20 cellular contexts compared by ENCODE assay signal in genomic region chr13:81377926-81378325, GRCh38.
"Had no signal": no experiment of that assay in that cellular context is flagged by ENCODE, and none has a peak within 500 bp of the region (broad histone marks: within the 10 kb centered on the region; RNA-seq: fewer than 3 reads in every experiment).

No MANE protein-coding gene starts in this region.

- H3K36me3 ChIP-seq: colonic mucosa, esophagus squamous epithelium, gastroesophageal sphincter, neutrophil, right atrium auricular region, sigmoid colon, stomach, thoracic aorta, transverse colon had no signal

- DNase-seq: colonic mucosa; dermis blood vessel endothelial cell; esophagus squamous epithelium; foreskin fibroblast; glutamatergic neuron; islet precursor cell; mammary epithelial cell; naive thymus-derived CD8-positive, alpha-beta T cell; psoas muscle; sigmoid colon; small intestine; stimulated activated CD4-positive, alpha-beta T cell treated with anti-CD3 and anti-CD28 coated beads, Interleukin-12 subunit alpha, Interleukin-12 subunit beta, amount 100 ng/mL, for 4 hours; stimulated activated naive CD4-positive, alpha-beta T cell; stomach; substantia nigra; transverse colon had no signal

- H3K4me3 ChIP-seq: colonic mucosa, esophagus squamous epithelium, gastroesophageal sphincter, psoas muscle, right atrium auricular region, sigmoid colon, stomach, thoracic aorta, transverse colon had no signal

- H3K27me3 ChIP-seq: colonic mucosa, esophagus squamous epithelium, gastroesophageal sphincter, neutrophil, right atrium auricular region, sigmoid colon, stomach, transverse colon had no signal

- ATAC-seq: gastroesophageal sphincter; naive thymus-derived CD8-positive, alpha-beta T cell; psoas muscle had no signal
